In the genomic region with DNA sequence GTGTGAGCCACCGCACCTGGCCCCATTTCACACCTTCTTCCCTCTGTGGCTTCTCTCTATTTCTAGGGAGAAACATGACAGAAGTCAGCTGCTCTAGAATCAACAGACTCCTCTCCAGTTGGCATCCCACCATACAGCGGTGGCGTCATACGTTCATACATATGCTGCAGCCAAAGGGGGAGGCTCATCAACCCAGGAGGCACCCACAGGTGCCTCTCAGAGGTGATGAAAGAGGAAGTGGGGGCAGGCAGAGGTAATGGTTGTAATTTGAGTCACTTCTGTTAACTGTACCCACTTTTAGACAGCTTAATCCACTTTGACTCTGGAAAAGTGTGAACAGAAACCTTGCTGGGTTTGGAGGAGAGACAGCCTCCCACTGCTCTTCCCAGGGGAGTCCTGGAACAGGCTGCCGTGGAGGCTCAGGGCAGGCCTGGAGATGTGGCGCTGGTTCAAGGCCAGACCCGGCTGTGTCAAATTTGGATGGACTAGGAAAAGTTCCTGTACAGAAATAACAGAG, we compare ENCODE assay signal across 9 cellular contexts. TPM values are rescaled to one million over a fixed set of nuclear protein-coding genes. Genes with fewer than 3 reads are reported as not detected.
DNase-seq lines count a peak whose midpoint lies in the region; ATAC-seq, FAIRE-seq and TF ChIP-seq lines count a peak whose summit lies in the region.
"Had no signal": no experiment of that assay in that cellular context is flagged by ENCODE, and none has a peak within 500 bp of the region (broad histone marks: within the 10 kb centered on the region; RNA-seq: fewer than 3 reads in every experiment).

No MANE protein-coding gene starts in this region.

- 49 to 50% (median 49%) methylated on average over 7 of the region's 7 CpGs for WGBS in ovary, 3 donors
- WGBS in HepG2 (ENCODE audit: low lambda C conversion rate), result 94% methylated on average over 7 of the region's 7 CpGs

- peak overlapping the region in 2 of 3 donors; percentile 93 for H3K27ac Mint-ChIP-seq in CD4-positive, CD25-positive, alpha-beta regulatory T cell
- peak overlapping the region; percentile 72 for H3K27ac Mint-ChIP-seq in activated CD4-positive, alpha-beta T cell treated with anti-CD3 and anti-CD28 coated beads, Interleukin-2, amount 10 ng/mL, durations not matched to agents 7 days and 5 days

- TF ChIP-seq POLR2A in ovary (IDR thresholded peaks at IDR 0.05), result no peak
- no peak for TF ChIP-seq POLR2A in HepG2 (IDR thresholded peaks at IDR 0.05; ENCODE audit: insufficient read depth in 1 of 2, low read depth in 2 of 2, low read length in 2 of 2)

- no peaks in the 10 kb centered on the region for H3K79me2 ChIP-seq in HepG2 (ENCODE audit: insufficient read depth, low read length)

- POLR2A ChIA-PET in activated CD4-positive, alpha-beta T cell treated with anti-CD3 and anti-CD28 coated beads, Interleukin-2, amount 10 ng/mL, durations not matched to agents 7 days and 5 days (lab: Charles Lee), result interaction anchor here (0.6 kb wide), 1 partner anchor 48 kb away, joined by 4 read pairs; no protein-coding TSS in a partner anchor
- POLR2A ChIA-PET in HepG2 (lab: Yijun Ruan, JAX), result interaction anchor here (1.0 to 1.3 kb wide), 4 partner anchors 18 to 52 kb away, joined by 3 to 5 read pairs (median 4); no protein-coding TSS in a partner anchor

- CTCF ChIA-PET in activated CD4-positive, alpha-beta T cell treated with anti-CD3 and anti-CD28 coated beads, Interleukin-2, amount 10 ng/mL, durations not matched to agents 7 days and 5 days (lab: Charles Lee), result interaction anchor here (1.5 to 2.9 kb wide), 3 partner anchors 9 to 45 kb away, joined by 7 to 13 read pairs (median 12); no protein-coding TSS in a partner anchor
- CTCF ChIA-PET in HepG2 (lab: Yijun Ruan, JAX; ENCODE audit: low intra/inter-chr PET ratio, low total read pairs), result no interaction called here

- BruUV-seq in HepG2 (replicated peaks; lab: Mats Ljungman, UMichigan), result no TSS peak

- H4K20me1 ChIP-seq in HepG2 (ENCODE audit: insufficient read depth, low read length), result no peaks in the 10 kb centered on the region

- peak; percentile 40 to 75 (median 63) for DNase-seq in CD4-positive, CD25-positive, alpha-beta regulatory T cell
- DNase-seq in activated CD4-positive, alpha-beta T cell treated with anti-CD3 and anti-CD28 coated beads, Interleukin-2, amount 10 ng/mL, durations not matched to agents 7 days and 5 days, result peak; percentile 41
- DNase-seq in ovary, result peak in 4 of 5 donors; percentile 18 to 63 (median 26)
- DNase-seq in NCI-H1105 (lab: John Stamatoyannopoulos, UW), result no peak
- no peak for DNase-seq in HepG2 (ENCODE audit: low spot score)
- no peak for DNase-seq in NCI-H82 treated with DMSO at 0.1 percent for 48 hours (lab: John Stamatoyannopoulos, UW; ENCODE audit: unreplicated experiment)

- peak overlapping the region; percentile 75 for H3K27ac ChIP-seq in CD4-positive, CD25-positive, alpha-beta regulatory T cell (ENCODE audit: insufficient read depth, low read length, poor library complexity, severe bottlenecking)
- no peak overlapping the region for H3K27ac ChIP-seq in ovary
- H3K27ac ChIP-seq in HepG2 (ENCODE audit: extremely low read length, insufficient read depth, low read length), result no peak overlapping the region

- H3K27me3 Mint-ChIP-seq in CD4-positive, CD25-positive, alpha-beta regulatory T cell, result no peaks in the 10 kb centered on the region
- H3K27me3 Mint-ChIP-seq in activated CD4-positive, alpha-beta T cell treated with anti-CD3 and anti-CD28 coated beads, Interleukin-2, amount 10 ng/mL, durations not matched to agents 7 days and 5 days, result no peaks in the 10 kb centered on the region

- no peaks in the 10 kb centered on the region for H3K36me3 ChIP-seq in CD4-positive, CD25-positive, alpha-beta regulatory T cell (ENCODE audit: control insufficient read depth, insufficient read depth, low read length)
- no peaks in the 10 kb centered on the region for H3K36me3 ChIP-seq in ovary
- H3K36me3 ChIP-seq in HepG2 (replicated peaks in 1 of 2; ENCODE audit: control insufficient read depth in 1 of 2, insufficient read depth in 2 of 2, low read length in 2 of 2), result peaks cover 0 to 2% of the 10 kb centered on the region in 2 experiments; a peak in 1 of 5 replicates

- H3K4me1 Mint-ChIP-seq in CD4-positive, CD25-positive, alpha-beta regulatory T cell, result peaks cover 21 to 76% (median 55%) of the 10 kb centered on the region in 4 donors
- H3K4me1 Mint-ChIP-seq in activated CD4-positive, alpha-beta T cell treated with anti-CD3 and anti-CD28 coated beads, Interleukin-2, amount 10 ng/mL, durations not matched to agents 7 days and 5 days, result peaks cover 82% of the 10 kb centered on the region

- no peak for TF ChIP-seq CTCF in ovary (IDR thresholded peaks at IDR 0.05)
- no peak for TF ChIP-seq CTCF in HepG2 (CRISPR knock-in tag; IDR thresholded peaks at IDR 0.05)

- peaks cover 12% of the 10 kb centered on the region for H3K36me3 Mint-ChIP-seq in CD4-positive, CD25-positive, alpha-beta regulatory T cell
- H3K36me3 Mint-ChIP-seq in activated CD4-positive, alpha-beta T cell treated with anti-CD3 and anti-CD28 coated beads, Interleukin-2, amount 10 ng/mL, durations not matched to agents 7 days and 5 days (ENCODE audit: low read depth), result peaks cover 22% of the 10 kb centered on the region

- peak; percentile 82 to 87 for ATAC-seq in CD4-positive, CD25-positive, alpha-beta regulatory T cell (ENCODE audit: low read depth in 2 of 2)
- ATAC-seq in GM19438 (IDR thresholded peaks at IDR 0.05; ENCODE audit: low read depth, unreplicated experiment) (peak; percentile 67), HG03354 (IDR thresholded peaks at IDR 0.05; ENCODE audit: poor library complexity, severe bottlenecking, unreplicated experiment) (peak; percentile 87), HepG2 (no peak)

- peak overlapping the region in 2 of 4 donors; percentile 73 to 78 for H3K4me3 Mint-ChIP-seq in CD4-positive, CD25-positive, alpha-beta regulatory T cell
- no peak overlapping the region for H3K4me3 Mint-ChIP-seq in activated CD4-positive, alpha-beta T cell treated with anti-CD3 and anti-CD28 coated beads, Interleukin-2, amount 10 ng/mL, durations not matched to agents 7 days and 5 days

- no peaks in the 10 kb centered on the region for H3K27me3 ChIP-seq in CD4-positive, CD25-positive, alpha-beta regulatory T cell (ENCODE audit: control insufficient read depth, insufficient read depth, low read length)
- no peaks in the 10 kb centered on the region for H3K27me3 ChIP-seq in ovary
- H3K27me3 ChIP-seq in HepG2 (ENCODE audit: control insufficient read depth in 1 of 2, insufficient read depth in 2 of 2, low read length in 2 of 2), result no peaks in the 10 kb centered on the region

- peaks cover 46% of the 10 kb centered on the region for H3K4me1 ChIP-seq in CD4-positive, CD25-positive, alpha-beta regulatory T cell (ENCODE audit: control insufficient read depth, insufficient read depth, low read length, poor library complexity, severe bottlenecking)
- H3K4me1 ChIP-seq in ovary (ENCODE audit: insufficient read depth) (peaks cover 7% of the 10 kb centered on the region), HepG2 (ENCODE audit: insufficient read depth, low read length) (peaks cover 48% of the 10 kb centered on the region)

- no peak overlapping the region for H3K4me2 ChIP-seq in HepG2 (ENCODE audit: low read depth, low read length)

- no peak overlapping the region for H2AFZ ChIP-seq in HepG2 (ENCODE audit: low read length)

- TF ChIP-seq EP300 in ovary (IDR thresholded peaks at IDR 0.05) (no peak), HepG2 (IDR thresholded peaks at IDR 0.05; ENCODE audit: low read depth in 2 of 2, low read length in 2 of 2) (no peak), HepG2 (CRISPR knock-in tag; IDR thresholded peaks at IDR 0.05; ENCODE audit: borderline replicate concordance) (no peak)

- TF ChIP-seq RAD21 in HepG2 (CRISPR knock-in tag; IDR thresholded peaks at IDR 0.05), result no peak

- no peak for FAIRE-seq in HepG2 (lab: Jason Lieb, UNC)

- intact Hi-C loops in ovary (cut with DNase I), result no loop called here
- intact Hi-C loops in HepG2 (cut with micrococcal nuclease; ENCODE audit: unreplicated experiment), result no loop called here

- H3K4me3 ChIP-seq in CD4-positive, CD25-positive, alpha-beta regulatory T cell (ENCODE audit: low read depth, low read length), result peak overlapping the region; percentile 37
- H3K4me3 ChIP-seq in ovary, result no peak overlapping the region
- H3K4me3 ChIP-seq in HepG2 (replicated peaks in 1 of 3; ENCODE audit: insufficient read depth in 1 of 3, low read depth in 2 of 3, low read length in 3 of 3), result no peak overlapping the region
- H3K4me3 ChIP-seq: lung had no signal

- H3K9ac ChIP-seq in HepG2 (ENCODE audit: insufficient read depth, low read depth, low read length), result no peak overlapping the region

- H3K9me3 ChIP-seq in CD4-positive, CD25-positive, alpha-beta regulatory T cell (ENCODE audit: control insufficient read depth in 2 of 2, low read length in 2 of 2), result no peaks in the 10 kb centered on the region
- H3K9me3 ChIP-seq in ovary (no peaks in the 10 kb centered on the region), HepG2 (ENCODE audit: low read length) (no peaks in the 10 kb centered on the region)

- in situ Hi-C loops in HepG2 (cut with HindIII; ENCODE audit: extremely low pct_ligation_motif_present, low pct_unique_long_range_greater_than_20kb), result no loop called here

- H3K9me3 Mint-ChIP-seq in CD4-positive, CD25-positive, alpha-beta regulatory T cell, result peaks cover 0 to 5% (median 0%) of the 10 kb centered on the region in 7 donors
- H3K9me3 Mint-ChIP-seq in activated CD4-positive, alpha-beta T cell treated with anti-CD3 and anti-CD28 coated beads, Interleukin-2, amount 10 ng/mL, durations not matched to agents 7 days and 5 days, result peaks cover 6% of the 10 kb centered on the region

RNA-seq across cellular contexts. Expression of a gene that starts 47.3 kb away (rescaled TPM):
- 379 TPM for total RNA-seq in CD4-positive, CD25-positive, alpha-beta regulatory T cell
- 100 to 1,000 TPM; 566 to 848 (median 647) TPM for polyA plus RNA-seq in CD4-positive, CD25-positive, alpha-beta regulatory T cell
- total RNA-seq in activated CD4-positive, alpha-beta T cell treated with anti-CD3 and anti-CD28 coated beads, Interleukin-2, amount 10 ng/mL, durations not matched to agents 7 days and 5 days, result 100 to 1,000 TPM; 430 to 446 TPM
- total RNA-seq in ovary (100 to 1,000 TPM; 112 to 180 (median 124) TPM), HepG2 (2016; rRNA removed; fragmentation: Illumina TruSeq; extraction: Trizol) (693 and 1,107 TPM in 2 replicates)
- polyA plus RNA-seq in ovary (100 to 1,000 TPM in 1 of 2 donors, 10 to 100 TPM in 1; 91.9 to 185 TPM), HepG2 (2011; rRNA removed) (113 and 182 TPM in 2 replicates)
- total RNA-seq in HepG2 (2016; cell fraction: cytosol; rRNA removed; fragmentation: Illumina TruSeq; extraction: Trizol; ENCODE audit: low read depth), result 104 and 117 TPM in 2 replicates
- total RNA-seq in HepG2 (2016; cell fraction: insoluble cytoplasmic fraction; rRNA removed; fragmentation: Illumina TruSeq; extraction: Trizol), result 685 and 1,185 TPM in 2 replicates
- total RNA-seq in HepG2 (2016; cell fraction: membrane; rRNA removed; fragmentation: Illumina TruSeq; extraction: Trizol), result 142 and 153 TPM in 2 replicates
- total RNA-seq in HepG2 (2016; cell fraction: nucleus; rRNA removed; fragmentation: Illumina TruSeq; extraction: Trizol), result 256 and 257 TPM in 2 replicates
- 33.5 and 65.0 TPM in 2 replicates for polyA plus RNA-seq in HepG2 (2011; cell fraction: cytosol; rRNA removed)
- polyA plus RNA-seq in HepG2 (2011; cell fraction: nucleus; rRNA removed), result 30.4 and 38.9 TPM in 2 replicates
- 190 and 260 TPM in 2 replicates for polyA plus RNA-seq in HepG2 (2012)
- 120 and 131 TPM in 2 replicates for polyA plus RNA-seq in HepG2 (2016; cell fraction: cytosol; fragmentation: Illumina TruSeq; extraction: Trizol; ENCODE audit: low read depth)
- 1,199 and 1,366 TPM in 2 replicates for polyA plus RNA-seq in HepG2 (2016; cell fraction: insoluble cytoplasmic fraction; fragmentation: Illumina TruSeq; extraction: Trizol; ENCODE audit: low read depth)
- polyA plus RNA-seq in HepG2 (2016; cell fraction: membrane; fragmentation: Illumina TruSeq; extraction: Trizol; ENCODE audit: low read depth), result 144 and 151 TPM in 2 replicates
- polyA plus RNA-seq in HepG2 (2016; cell fraction: nucleus; fragmentation: Illumina TruSeq; extraction: Trizol; ENCODE audit: insufficient read depth, low read depth), result 446 and 467 TPM in 2 replicates
- polyA minus RNA-seq in HepG2 (2011; rRNA and poly(A)+ RNA removed; ENCODE audit: low replicate concordance), result 24.7 and 28.7 TPM in 2 replicates
- 45.4 and 50.6 TPM in 2 replicates for polyA minus RNA-seq in HepG2 (2011; cell fraction: cytosol; rRNA and poly(A)+ RNA removed)
- 145 and 207 TPM in 2 replicates for polyA minus RNA-seq in HepG2 (2011; cell fraction: nucleus; rRNA and poly(A)+ RNA removed)

Comparison
In these comparisons a context has a peak if more than half of its experiments do, and no peak if none do; other contexts are left out.
1. DNase-seq: peak in CD4-positive, CD25-positive, alpha-beta regulatory T cell (3 of 3), activated CD4-positive, alpha-beta T cell treated with anti-CD3 and anti-CD28 coated beads, Interleukin-2, amount 10 ng/mL, durations not matched to agents 7 days and 5 days (single experiment) and ovary (4 of 5); none in NCI-H1105 (single experiment), HepG2 (single experiment) and NCI-H82 treated with DMSO at 0.1 percent for 48 hours (single experiment).